Comparison of ENCODE assay signal across 20 cellular contexts in the genomic region with DNA sequence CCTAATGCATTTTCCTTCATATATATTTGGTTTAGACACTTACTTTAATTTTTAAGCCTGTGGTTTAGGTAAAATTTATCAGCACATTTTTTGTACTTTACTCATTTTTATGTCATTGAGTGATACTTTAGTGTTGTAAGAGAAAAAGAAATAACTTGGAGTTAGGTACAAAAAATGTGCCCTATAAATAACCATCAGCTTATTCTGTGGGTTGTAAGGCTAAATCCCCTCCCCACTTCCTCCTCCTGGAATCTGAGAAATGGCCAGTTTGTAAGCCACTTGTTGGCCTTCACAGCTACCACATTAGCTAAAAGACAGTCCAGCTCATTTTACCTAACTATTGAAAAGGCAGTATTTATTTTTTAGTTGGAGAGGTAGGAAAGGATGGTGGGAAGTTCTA.
DNase-seq lines count a peak whose midpoint lies in the region; ATAC-seq lines count a peak whose summit lies in the region.
"Had no signal": no experiment of that assay in that cellular context is flagged by ENCODE, and none has a peak within 500 bp of the region (broad histone marks: within the 10 kb centered on the region; RNA-seq: fewer than 3 reads in every experiment).

No MANE protein-coding gene starts in this region.

- no peak for ATAC-seq in left lobe of liver
- ATAC-seq: HCT116, Right ventricle myocardium inferior had no signal

- peak; percentile 14 for DNase-seq in HS-27A (ENCODE audit: low read depth)
- DNase-seq in astrocyte of the hippocampus (ENCODE audit: low read depth, low spot score): peak; percentile 5
- DNase-seq in iris pigment epithelial cell (ENCODE audit: low read depth): peak; percentile 59
- DNase-seq in renal cortical epithelial cell (ENCODE audit: low read depth): peak; percentile 24
- no peak for DNase-seq in epidermal melanocyte (ENCODE audit: insufficient read length, low spot score)
- no peak for DNase-seq in left lobe of liver (ENCODE audit: low spot score)
- no peak for DNase-seq in cerebellar nuclear complex (lab: John Stamatoyannopoulos, UW)
- no peak for DNase-seq in stimulated activated naive CD4-positive, alpha-beta T cell (lab: John Stamatoyannopoulos, UW)
- DNase-seq: ACHN; CD4-positive, alpha-beta memory T cell; GOT3; Karpas-422; NCI-H1417; NCI-H1694 treated with DMSO at 0.1 percent for 48 hours; NCI-H2081 treated with DMSO at 0.1 percent for 48 hours; NCI-H510A treated with DMSO at 0.1 percent for 48 hours; NCI-H774; Peyer's patch had no signal

Comparison
In these comparisons a context has a peak if more than half of its experiments do, and no peak if none do; other contexts are left out.
1. DNase-seq: peak in HS-27A (single experiment), astrocyte of the hippocampus (single experiment), iris pigment epithelial cell (single experiment) and renal cortical epithelial cell (single experiment); none in epidermal melanocyte (single experiment), left lobe of liver (single experiment), cerebellar nuclear complex (0 of 2) and stimulated activated naive CD4-positive, alpha-beta T cell (0 of 6).